In genomic region chr1:10472220-10473144, GRCh38 we compare ENCODE assay signal across 8 cellular contexts. TPM values are rescaled to one million over a fixed set of nuclear protein-coding genes. Genes with fewer than 3 reads are reported as not detected.
A peak's percentile ranks its signal among the peaks of the same experiment; 100 is the strongest.
DNase-seq lines count a peak whose midpoint lies in the region; ATAC-seq and TF ChIP-seq lines count a peak whose summit lies in the region.

TSS of gene DFFA (minus strand) at chr1:10472529. CDS start at chr1:10472458, 71 bp downstream.

- H3K4me3 ChIP-seq in GM12875 (ENCODE audit: low read depth, low read length) (peak within 1 kb of the TSS; percentile 59), left ventricle myocardium inferior (peak within 1 kb of the TSS; percentile 87)

- ATAC-seq in HG02840 (IDR thresholded peaks at IDR 0.05; ENCODE audit: low FRiP score, unreplicated experiment) = peak; percentile 77

- H3K27ac ChIP-seq in left ventricle myocardium inferior (replicated peaks) = peak within 1 kb of the TSS; percentile 73

- peak within 1 kb of the TSS; percentile 97 for H3K27ac Mint-ChIP-seq in progenitor cell of endocrine pancreas

- DNase-seq in NCI-H146 treated with DMSO at 0.1 percent for 48 hours (lab: John Stamatoyannopoulos, UW; ENCODE audit: unreplicated experiment) (peak; percentile 63), amniotic epithelial cell (ENCODE audit: low read depth) (peak; percentile 95), left ventricle myocardium inferior (peak; percentile 93), progenitor cell of endocrine pancreas (ENCODE audit: low spot score, unreplicated experiment) (peak; percentile 87), ureter (ENCODE audit: low spot score) (peak; percentile 95)

- H3K4me1 Mint-ChIP-seq in progenitor cell of endocrine pancreas (ENCODE audit: low read depth) = peaks cover 16% of the 10 kb centered on the region

- H3K9me3 ChIP-seq in left ventricle myocardium inferior (replicated peaks) = no peaks in the 10 kb centered on the region

- no peaks in the 10 kb centered on the region for H3K27me3 Mint-ChIP-seq in progenitor cell of endocrine pancreas

- peak within 1 kb of the TSS; percentile 96 for H3K4me3 Mint-ChIP-seq in progenitor cell of endocrine pancreas (ENCODE audit: low read depth)

- H3K36me3 ChIP-seq in left ventricle myocardium inferior = peaks cover 23% of the 10 kb centered on the region

- TF ChIP-seq CTCF in GM12875 (IDR thresholded peaks at IDR 0.05; ENCODE audit: borderline replicate concordance, insufficient read depth, low read depth, low read length) (no peak), left ventricle myocardium inferior (IDR thresholded peaks at IDR 0.05; ENCODE audit: borderline replicate concordance) (no peak), progenitor cell of endocrine pancreas (IDR thresholded peaks at IDR 0.05; ENCODE audit: unreplicated experiment) (no peak)

- intact Hi-C loops in T-helper 1 cell treated with Interleukin-12 subunit alpha and Interleukin-12 subunit beta and Interleukin-4 antibody, amounts not matched to agents 30 ng/mL and 1 ng/mL, for 36 hours (cut with micrococcal nuclease) = loop anchor here (1.0 to 5.0 kb wide), 8 partner anchors 35 to 627 kb away; partner anchors contain the start of genes CENPS, CTNNBIP1, EXOSC10 and LZIC
- intact Hi-C loops in left ventricle myocardium inferior (cut with micrococcal nuclease) = no loop called here

- peaks cover 9% of the 10 kb centered on the region for H3K36me3 Mint-ChIP-seq in progenitor cell of endocrine pancreas (ENCODE audit: insufficient read depth)

- H3K27me3 ChIP-seq in left ventricle myocardium inferior (ENCODE audit: low read depth) = no peaks in the 10 kb centered on the region

- no peaks in the 10 kb centered on the region for H3K9me3 Mint-ChIP-seq in progenitor cell of endocrine pancreas (ENCODE audit: low read depth)

- H3K4me1 ChIP-seq in left ventricle myocardium inferior = peaks cover 41% of the 10 kb centered on the region

RNA-seq across cellular contexts. Expression of gene DFFA, which starts in this region (rescaled TPM):
- total RNA-seq in T-helper 1 cell treated with Interleukin-12 subunit alpha and Interleukin-12 subunit beta and Interleukin-4 antibody, amounts not matched to agents 30 ng/mL and 1 ng/mL, for 36 hours = 36.7 and 38.4 TPM in 2 replicates
- 28.6 TPM for total RNA-seq in left ventricle myocardium inferior
- 47.9 and 54.4 TPM in 2 replicates for total RNA-seq in progenitor cell of endocrine pancreas
- total RNA-seq in ureter = 36.1 TPM

Comparison
In these comparisons a context has a peak if more than half of its experiments do, and no peak if none do; other contexts are left out.
1. Peak in every context shown above with its lines: DNase-seq, ATAC-seq, H3K4me3 ChIP-seq and H3K27ac ChIP-seq.